ENCODE assay signal across 1 cellular context in genomic region chr6:45436544-45437440, GRCh38.
TF ChIP-seq lines count a peak whose summit lies in the region.

No MANE protein-coding gene starts in this region.

TF ChIP-seq in GM23338, 12 proteins besides CTCF, POLR2A, EP300 and RAD21 (continued from another document):
- TF ChIP-seq REST (IDR thresholded peaks at IDR 0.05; ENCODE audit: unreplicated experiment) (no peak), ETS1 (IDR thresholded peaks at IDR 0.05) (no peak), EZH2 (IDR thresholded peaks at IDR 0.05; ENCODE audit: low read depth, unreplicated experiment) (no peak), CREB1 (CRISPR knock-in tag; IDR thresholded peaks at IDR 0.05; ENCODE audit: low read depth) (no peak)
